8 cellular contexts compared by ENCODE assay signal in genomic region chr13:101757446-101758039, GRCh38.
DNase-seq lines count a peak whose midpoint lies in the region; ATAC-seq and TF ChIP-seq lines count a peak whose summit lies in the region.

No MANE protein-coding gene starts in this region.

- intact Hi-C loops in OCI-LY7 (cut with micrococcal nuclease; ENCODE audit: unreplicated experiment) = loop anchor here (5.0 kb wide), 1 partner anchor 610 kb away; no protein-coding TSS in a partner anchor

- H3K4me2 ChIP-seq in OCI-LY7 (ENCODE audit: low read length) = no peak overlapping the region

- H3K36me3 Mint-ChIP-seq in endothelial cell (ENCODE audit: low read depth, unreplicated experiment) = no peaks in the 10 kb centered on the region
- H3K36me3 Mint-ChIP-seq in naive B cell = no peaks in the 10 kb centered on the region

- CTCF ChIA-PET in OCI-LY7 (lab: Charles Lee; ENCODE audit: unreplicated experiment) = no interaction called here

- H2AFZ ChIP-seq in OCI-LY7 (ENCODE audit: low read length) = no peak overlapping the region

- no TSS peak for BruUV-seq in OCI-LY7 (replicated peaks; lab: Mats Ljungman, UMichigan)

- DNase-seq in EH (ENCODE audit: low read depth) (peak; percentile 57), HPDE6-E6E7 (ENCODE audit: extremely low spot score) (peak; percentile 39), OCI-LY7 (ENCODE audit: low spot score) (peak; percentile 7), endothelial cell (ENCODE audit: low spot score) (no peak), naive B cell (peak; percentile 7)

- H3K79me2 ChIP-seq in OCI-LY7 (ENCODE audit: insufficient read depth, low read depth, low read length) = no peaks in the 10 kb centered on the region

- H3K9me3 ChIP-seq in OCI-LY7 (ENCODE audit: low read length) = no peaks in the 10 kb centered on the region

- H3K4me3 ChIP-seq in OCI-LY7 (ENCODE audit: low read depth, low read length, poor library complexity, severe bottlenecking) = no peak overlapping the region

- no peak overlapping the region for H3K27ac Mint-ChIP-seq in endothelial cell (ENCODE audit: unreplicated experiment)
- no peak overlapping the region for H3K27ac Mint-ChIP-seq in naive B cell

- no peaks in the 10 kb centered on the region for H3K9me3 Mint-ChIP-seq in endothelial cell (ENCODE audit: unreplicated experiment)
- no peaks in the 10 kb centered on the region for H3K9me3 Mint-ChIP-seq in naive B cell

- H3K36me3 ChIP-seq in OCI-LY7 (ENCODE audit: insufficient read depth, low read length) = no peaks in the 10 kb centered on the region

- no peaks in the 10 kb centered on the region for H3K4me1 Mint-ChIP-seq in endothelial cell (ENCODE audit: unreplicated experiment)
- H3K4me1 Mint-ChIP-seq in naive B cell = no peaks in the 10 kb centered on the region

- no peaks in the 10 kb centered on the region for H3K9me2 ChIP-seq in OCI-LY7 (ENCODE audit: insufficient read depth, low read length)

- ATAC-seq in GM21381 (IDR thresholded peaks at IDR 0.05; ENCODE audit: unreplicated experiment) (peak; percentile 76), naive B cell (ENCODE audit: low read depth in 2 of 2) (peak in 1 of 2 donors; percentile 40), HG03097 (IDR thresholded peaks at IDR 0.05; ENCODE audit: low FRiP score, unreplicated experiment) (no peak), HG03045 (IDR thresholded peaks at IDR 0.05; ENCODE audit: unreplicated experiment) (no peak)

- H3K27ac ChIP-seq in OCI-LY7 (ENCODE audit: low read depth, low read length, poor library complexity, severe bottlenecking) = no peak overlapping the region

- H3K27me3 Mint-ChIP-seq in endothelial cell (ENCODE audit: unreplicated experiment) (no peaks in the 10 kb centered on the region), naive B cell (peaks cover 0 to 19% (median 13%) of the 10 kb centered on the region in 3 donors)

- H3K4me1 ChIP-seq in OCI-LY7 (ENCODE audit: insufficient read depth, low read length, poor library complexity, severe bottlenecking) = no peaks in the 10 kb centered on the region

- H3K4me3 Mint-ChIP-seq in endothelial cell (ENCODE audit: unreplicated experiment) = no peak overlapping the region
- no peak overlapping the region for H3K4me3 Mint-ChIP-seq in naive B cell

- no peaks in the 10 kb centered on the region for H4K20me1 ChIP-seq in OCI-LY7 (ENCODE audit: insufficient read depth, low read length)

- TF ChIP-seq CTCF in OCI-LY7 (conservative IDR thresholded peaks at IDR 0.05; ENCODE audit: low read length) = peak; percentile 65
- peak; percentile 57 for TF ChIP-seq CTCF in endothelial cell (IDR thresholded peaks at IDR 0.05; ENCODE audit: unreplicated experiment)

- POLR2A ChIA-PET in OCI-LY7 (lab: Charles Lee) = no interaction called here
